Comparison of ENCODE assay signal across 8 cellular contexts in genomic region chr9:137422668-137423000, GRCh38. TPM values are rescaled to one million over a fixed set of nuclear protein-coding genes. Genes with fewer than 3 reads are reported as not detected.
DNase-seq lines count a peak whose midpoint lies in the region; ATAC-seq and TF ChIP-seq lines count a peak whose summit lies in the region.

No MANE protein-coding gene starts in this region.

- peaks cover 12% of the 10 kb centered on the region for H3K4me1 Mint-ChIP-seq in activated CD4-positive, alpha-beta T cell treated with anti-CD3 and anti-CD28 coated beads for 36 hours
- no peaks in the 10 kb centered on the region for H3K4me1 Mint-ChIP-seq in central memory CD8-positive, alpha-beta T cell

- intact Hi-C loops in activated CD4-positive, alpha-beta T cell treated with anti-CD3 and anti-CD28 coated beads for 36 hours (cut with DNase I, micrococcal nuclease), result loop anchor here in 1 of 2 experiments (2.0 to 10.0 kb wide), 2 partner anchors 294 to 538 kb away; partner anchors contain the start of gene TRAF2
- intact Hi-C loops in OCI-LY7 (cut with micrococcal nuclease; ENCODE audit: unreplicated experiment), result no loop called here
- intact Hi-C loops in thyroid gland (cut with DNase I), result no loop called here

- H3K27ac Mint-ChIP-seq in activated CD4-positive, alpha-beta T cell treated with anti-CD3 and anti-CD28 coated beads for 36 hours, result no peak overlapping the region
- H3K27ac Mint-ChIP-seq in central memory CD8-positive, alpha-beta T cell (ENCODE audit: low read depth), result no peak overlapping the region

- no peaks in the 10 kb centered on the region for H3K9me3 ChIP-seq in OCI-LY7 (ENCODE audit: low read length)
- no peaks in the 10 kb centered on the region for H3K9me3 ChIP-seq in liver (ENCODE audit: control insufficient read depth in 4 of 4, low read length in 3 of 4)
- H3K9me3 ChIP-seq in thyroid gland, result no peaks in the 10 kb centered on the region

- H3K79me2 ChIP-seq in OCI-LY7 (ENCODE audit: insufficient read depth, low read depth, low read length), result peaks cover 25% of the 10 kb centered on the region; the same call in 1 of the 2 replicates

- TF ChIP-seq CTCF in OCI-LY7 (conservative IDR thresholded peaks at IDR 0.05; ENCODE audit: low read length), result no peak
- no peak for TF ChIP-seq CTCF in liver (IDR thresholded peaks at IDR 0.05; ENCODE audit: low read depth, low read length, missing input control)
- TF ChIP-seq CTCF in thyroid gland (IDR thresholded peaks at IDR 0.05), result no peak

- POLR2A ChIA-PET in activated CD4-positive, alpha-beta T cell treated with anti-CD3 and anti-CD28 coated beads for 36 hours (lab: Charles Lee), result no interaction called here
- POLR2A ChIA-PET in OCI-LY7 (lab: Charles Lee), result interaction anchor here (1.1 kb wide), 2 partner anchors 41 to 120 kb away, joined by 3 read pairs; partner anchors contain the start of gene NRARP

- CTCF ChIA-PET in activated CD4-positive, alpha-beta T cell treated with anti-CD3 and anti-CD28 coated beads for 36 hours (lab: Charles Lee), result interaction anchor here (0.6 to 1.0 kb wide), 5 partner anchors 37 to 426 kb away, joined by 3 to 5 read pairs (median 3); partner anchors contain the start of genes CLIC3 and NSMF
- CTCF ChIA-PET in OCI-LY7 (lab: Charles Lee; ENCODE audit: unreplicated experiment), result interaction anchor here (0.6 kb wide), 1 partner anchor 113 kb away, joined by 4 read pairs; no protein-coding TSS in a partner anchor

- H3K9me2 ChIP-seq in OCI-LY7 (ENCODE audit: insufficient read depth, low read length), result no peaks in the 10 kb centered on the region

- no peaks in the 10 kb centered on the region for H3K27me3 Mint-ChIP-seq in activated CD4-positive, alpha-beta T cell treated with anti-CD3 and anti-CD28 coated beads for 36 hours
- no peaks in the 10 kb centered on the region for H3K27me3 Mint-ChIP-seq in central memory CD8-positive, alpha-beta T cell

- peak; percentile 55 for DNase-seq in activated CD4-positive, alpha-beta T cell treated with anti-CD3 and anti-CD28 coated beads for 36 hours
- no peak for DNase-seq in activated CD4-positive, alpha-beta T cell treated with anti-CD3 and anti-CD28 coated beads, Interleukin-2, amount 50 U/mL, for 1 hour
- peak; percentile 48 for DNase-seq in OCI-LY7 (ENCODE audit: low spot score)
- DNase-seq in central memory CD8-positive, alpha-beta T cell (ENCODE audit: low spot score in 2 of 2), result no peak
- no peak for DNase-seq in thyroid gland

- BruUV-seq in OCI-LY7 (replicated peaks; lab: Mats Ljungman, UMichigan), result no TSS peak

- no peaks in the 10 kb centered on the region for H3K36me3 Mint-ChIP-seq in activated CD4-positive, alpha-beta T cell treated with anti-CD3 and anti-CD28 coated beads for 36 hours (ENCODE audit: low read depth)
- H3K36me3 Mint-ChIP-seq in central memory CD8-positive, alpha-beta T cell (ENCODE audit: insufficient read depth), result no peaks in the 10 kb centered on the region

- H3K4me2 ChIP-seq in OCI-LY7 (ENCODE audit: low read length), result peak overlapping the region; percentile 98

- H3K4me3 ChIP-seq in OCI-LY7 (ENCODE audit: low read depth, low read length, poor library complexity, severe bottlenecking), result peak overlapping the region; percentile 84
- H3K4me3 ChIP-seq in liver (ENCODE audit: low read depth in 1 of 3, low read length in 3 of 3), result peak overlapping the region; percentile 66 to 98 (median 89)
- peak overlapping the region; percentile 32 to 97 (median 56) for H3K4me3 ChIP-seq in thyroid gland (replicated peaks in 1 of 3)

- H3K36me3 ChIP-seq in OCI-LY7 (ENCODE audit: insufficient read depth, low read length) (no peaks in the 10 kb centered on the region), liver (ENCODE audit: control insufficient read depth in 4 of 4, insufficient read depth in 3 of 4, low read depth in 1 of 4, low read length in 3 of 4) (no peaks in the 10 kb centered on the region), thyroid gland (no peaks in the 10 kb centered on the region)

- peak overlapping the region; percentile 36 for H3K27ac ChIP-seq in OCI-LY7 (ENCODE audit: low read depth, low read length, poor library complexity, severe bottlenecking)
- H3K27ac ChIP-seq in liver (ENCODE audit: low read depth in 1 of 2, low read length in 2 of 2), result peak overlapping the region in 1 of 2 donors; percentile 42
- H3K27ac ChIP-seq in thyroid gland, result peak overlapping the region in 2 of 3 donors; percentile 6 to 31

- H3K9me3 Mint-ChIP-seq in activated CD4-positive, alpha-beta T cell treated with anti-CD3 and anti-CD28 coated beads for 36 hours (ENCODE audit: low read depth), result no peaks in the 10 kb centered on the region
- H3K9me3 Mint-ChIP-seq in central memory CD8-positive, alpha-beta T cell, result no peaks in the 10 kb centered on the region

- ATAC-seq in activated CD4-positive, alpha-beta T cell treated with anti-CD3 and anti-CD28 coated beads for 36 hours, result peak; percentile 44
- ATAC-seq in HG02759 (IDR thresholded peaks at IDR 0.05; ENCODE audit: unreplicated experiment) (peak; percentile 30), HG03460 (IDR thresholded peaks at IDR 0.05; ENCODE audit: unreplicated experiment) (no peak)
- no peak for ATAC-seq in central memory CD8-positive, alpha-beta T cell (replicated peaks; ENCODE audit: extremely low read depth, poor library complexity, severe bottlenecking)

- H4K20me1 ChIP-seq in OCI-LY7 (ENCODE audit: insufficient read depth, low read length), result no peaks in the 10 kb centered on the region

- no peak for TF ChIP-seq POLR2A in thyroid gland (IDR thresholded peaks at IDR 0.05)

- H3K4me1 ChIP-seq in OCI-LY7 (ENCODE audit: insufficient read depth, low read length, poor library complexity, severe bottlenecking), result peaks cover 17% of the 10 kb centered on the region
- peaks cover 5 to 17% (median 11%) of the 10 kb centered on the region in 4 donors for H3K4me1 ChIP-seq in liver (ENCODE audit: control insufficient read depth in 4 of 4, insufficient read depth in 4 of 4, low read length in 3 of 4)
- peaks cover 7 to 18% of the 10 kb centered on the region in 2 donors for H3K4me1 ChIP-seq in thyroid gland

- WGBS in liver, result 1% methylated on average over 43 of the region's 43 CpGs
- WGBS in thyroid gland, 2 donors, result 0% methylated on average over 2 of the region's 43 CpGs; no CpG with 5 or more reads in 1 of the 2 donors

- H3K9ac ChIP-seq in liver (ENCODE audit: low read depth in 1 of 2, low read length in 2 of 2), result peak overlapping the region; percentile 4 to 77

- no peaks in the 10 kb centered on the region for H3K27me3 ChIP-seq in liver (ENCODE audit: control insufficient read depth in 4 of 4, insufficient read depth in 4 of 4, low read length in 3 of 4)
- no peaks in the 10 kb centered on the region for H3K27me3 ChIP-seq in thyroid gland

- TF ChIP-seq RAD21 in liver (IDR thresholded peaks at IDR 0.05), result no peak

- peak overlapping the region; percentile 82 for H3K4me3 Mint-ChIP-seq in activated CD4-positive, alpha-beta T cell treated with anti-CD3 and anti-CD28 coated beads for 36 hours
- H3K4me3 Mint-ChIP-seq in central memory CD8-positive, alpha-beta T cell, result peak overlapping the region; percentile 75

- peak overlapping the region; percentile 75 for H2AFZ ChIP-seq in OCI-LY7 (ENCODE audit: low read length)

TF ChIP-seq in liver, 16 proteins besides CTCF, POLR2A, EP300 and RAD21 (continues in another document):
- TF ChIP-seq NR2F2 (IDR thresholded peaks at IDR 0.05) (no peak), ZBTB33 (IDR thresholded peaks at IDR 0.05) (no peak), ATF3 (IDR thresholded peaks at IDR 0.05) (no peak)

RNA-seq across cellular contexts. Expression of gene EXD3, which starts 0.3 kb away (rescaled TPM):
- 1 to 10 TPM; 6.7 to 7.1 TPM for total RNA-seq in activated CD4-positive, alpha-beta T cell treated with anti-CD3 and anti-CD28 coated beads for 36 hours
- 14.2 and 27.0 TPM in 2 replicates for total RNA-seq in OCI-LY7 (2014; rRNA removed; shearing (Covaris generic))
- total RNA-seq in OCI-LY7 (2022), result 20.8 and 27.0 TPM in 2 replicates
- 1 to 10 TPM; 2.5 to 6.7 TPM for total RNA-seq in liver
- 1 to 10 TPM; 3.6 to 3.7 TPM for polyA plus RNA-seq in liver
- total RNA-seq in thyroid gland, result 10 to 100 TPM; 13.0 to 32.0 (median 26.6) TPM

RNA-seq across cellular contexts. Expression of gene NOXA1, which starts 0.6 kb away (rescaled TPM):
- 1 to 10 TPM in 1 of 2 experiments, under 1 TPM in 1; 0.97 to 1.7 TPM for total RNA-seq in activated CD4-positive, alpha-beta T cell treated with anti-CD3 and anti-CD28 coated beads for 36 hours
- total RNA-seq in OCI-LY7 (2014; rRNA removed; shearing (Covaris generic)), result not detected in 2 replicates
- total RNA-seq in OCI-LY7 (2022) (not detected in 2 replicates), liver (1 to 10 TPM; 1.3 to 2.4 TPM), thyroid gland (10 to 100 TPM in 2 of 4 donors, 1 to 10 TPM in 2; 5.4 to 16.6 (median 10.0) TPM)
- polyA plus RNA-seq in liver, result 1 to 10 TPM; 2.4 to 3.6 TPM

RNA-seq across cellular contexts. Expression of gene ENTPD8, which starts 18.5 kb away (rescaled TPM):
- not detected for total RNA-seq in activated CD4-positive, alpha-beta T cell treated with anti-CD3 and anti-CD28 coated beads for 36 hours
- not detected in 2 replicates for total RNA-seq in OCI-LY7 (2014; rRNA removed; shearing (Covaris generic))
- total RNA-seq in OCI-LY7 (2022), result not detected in 2 replicates
- total RNA-seq in liver, result 1 to 10 TPM; 1.6 to 4.7 TPM
- polyA plus RNA-seq in liver, result 1 to 10 TPM; 5.1 to 6.2 TPM
- under 1 TPM in 2 of 4 donors, not detected in 2; 0.29 to 0.78 TPM for total RNA-seq in thyroid gland

RNA-seq across cellular contexts. Expression of gene NSMF, which starts 36.5 kb away (rescaled TPM):
- total RNA-seq in activated CD4-positive, alpha-beta T cell treated with anti-CD3 and anti-CD28 coated beads for 36 hours, result 10 to 100 TPM; 63.6 to 65.0 TPM
- total RNA-seq in OCI-LY7 (2014; rRNA removed; shearing (Covaris generic)), result 15.8 and 20.3 TPM in 2 replicates
- total RNA-seq in OCI-LY7 (2022) (29.0 and 29.8 TPM in 2 replicates), liver (10 to 100 TPM in 1 of 2 donors, 1 to 10 TPM in 1; 1.7 to 12.9 TPM), thyroid gland (10 to 100 TPM; 50.1 to 58.5 (median 54.2) TPM)
- polyA plus RNA-seq in liver, result 10 to 100 TPM in 1 of 2 donors, 1 to 10 TPM in 1; 4.6 to 13.5 TPM

Comparison
In these comparisons a context has a peak if more than half of its experiments do, and no peak if none do; other contexts are left out.
1. DNase-seq: peak in activated CD4-positive, alpha-beta T cell treated with anti-CD3 and anti-CD28 coated beads for 36 hours (single experiment) and OCI-LY7 (single experiment); none in activated CD4-positive, alpha-beta T cell treated with anti-CD3 and anti-CD28 coated beads, Interleukin-2, amount 50 U/mL, for 1 hour (single experiment), central memory CD8-positive, alpha-beta T cell (0 of 2) and thyroid gland (0 of 2).
2. ATAC-seq: peak in activated CD4-positive, alpha-beta T cell treated with anti-CD3 and anti-CD28 coated beads for 36 hours (single experiment) and HG02759 (single experiment); none in central memory CD8-positive, alpha-beta T cell (single experiment) and HG03460 (single experiment).
3. Peak in every context shown above with its lines, with median percentiles within 50 percentile points of each other: H3K4me3 ChIP-seq.